27 cellular contexts compared by ENCODE assay signal in genomic region chr1:230102472-230102871, GRCh38. TPM values are rescaled to one million over a fixed set of nuclear protein-coding genes. Genes with fewer than 3 reads are reported as not detected.
A peak's percentile ranks its signal among the peaks of the same experiment; 100 is the strongest.
DNase-seq lines count a peak whose midpoint lies in the region; ATAC-seq and TF ChIP-seq lines count a peak whose summit lies in the region.
"Had no signal": no experiment of that assay in that cellular context is flagged by ENCODE, and none has a peak within 500 bp of the region (broad histone marks: within the 10 kb centered on the region; RNA-seq: fewer than 3 reads in every experiment).

No MANE protein-coding gene starts in this region.

- peaks cover 65% of the 10 kb centered on the region for H3K4me1 Mint-ChIP-seq in activated CD4-positive, alpha-beta T cell treated with anti-CD3 and anti-CD28 coated beads, Interleukin-2, amount 10 ng/mL, durations not matched to agents 24 days and 14 days
- H3K4me1 Mint-ChIP-seq in HFFc6 (ENCODE audit: low read depth), result peaks cover 71% of the 10 kb centered on the region
- peaks cover 63% of the 10 kb centered on the region for H3K4me1 Mint-ChIP-seq in activated T-helper 2 cell treated with anti-CD3 and anti-CD28 coated beads, Interferon-gamma antibody, Interleukin-2, Interleukin-4, amounts not matched to agents 10 μg/mL and 5 μg/mL and 100 μg/mL, durations not matched to agents 14 hours and 24 hours and 36 hours (ENCODE audit: low read depth)

- no peak overlapping the region for H3K4me3 ChIP-seq in psoas muscle
- no peak overlapping the region for H3K4me3 ChIP-seq in upper lobe of right lung
- H3K4me3 ChIP-seq: breast epithelium had no signal

- no peak for DNase-seq in activated CD4-positive, alpha-beta T cell treated with anti-CD3 and anti-CD28 coated beads, Interleukin-2, amount 10 ng/mL, durations not matched to agents 24 days and 14 days
- DNase-seq in activated CD4-positive, alpha-beta T cell treated with anti-CD3 and anti-CD28 coated beads, Interleukin-2, amount 50 U/mL, for 48 hours, result no peak
- DNase-seq in HFFc6 (no peak), psoas muscle (no peak), upper lobe of right lung (no peak)
- DNase-seq in activated T-helper 2 cell treated with anti-CD3 and anti-CD28 coated beads, Interferon-gamma antibody, Interleukin-2, Interleukin-4, amounts not matched to agents 10 μg/mL and 5 μg/mL and 100 μg/mL, durations not matched to agents 14 hours and 24 hours and 36 hours (ENCODE audit: low spot score), result no peak
- DNase-seq: ACHN; activated CD4-positive, alpha-beta T cell treated with anti-CD3 and anti-CD28 coated beads, Interleukin-2, amount 50 U/mL, for 1 hour; CD4-positive, CD25-positive, alpha-beta regulatory T cell; dermis blood vessel endothelial cell; DMS153; foreskin melanocyte; GF-D8; H9; MV-4-11; naive thymus-derived CD4-positive, alpha-beta T cell; NCI-H1930; NCI-H510A treated with DMSO at 0.1 percent for 48 hours; SHP77; stimulated activated CD4-positive, alpha-beta T cell treated with anti-CD3 and anti-CD28 coated beads, Interleukin-2, amount 100 ng/mL, for 24 hours; T-cell had no signal

- peak overlapping the region; percentile 37 for H3K27ac Mint-ChIP-seq in activated CD4-positive, alpha-beta T cell treated with anti-CD3 and anti-CD28 coated beads, Interleukin-2, amount 10 ng/mL, durations not matched to agents 24 days and 14 days
- H3K27ac Mint-ChIP-seq in HFFc6, result peak overlapping the region; percentile 28; the same call in 1 of the 2 replicates
- peak overlapping the region; percentile 38 for H3K27ac Mint-ChIP-seq in activated T-helper 2 cell treated with anti-CD3 and anti-CD28 coated beads, Interferon-gamma antibody, Interleukin-2, Interleukin-4, amounts not matched to agents 10 μg/mL and 5 μg/mL and 100 μg/mL, durations not matched to agents 14 hours and 24 hours and 36 hours
- H3K27ac Mint-ChIP-seq: CD4-positive, CD25-positive, alpha-beta regulatory T cell; memory B cell; T-cell had no signal

- TF ChIP-seq CTCF in HFFc6 (IDR thresholded peaks at IDR 0.05), result no peak
- TF ChIP-seq CTCF in psoas muscle (IDR thresholded peaks at IDR 0.05), result no peak
- no peak for TF ChIP-seq CTCF in upper lobe of right lung (IDR thresholded peaks at IDR 0.05)

- peak overlapping the region; percentile 20 for H3K27ac ChIP-seq in psoas muscle
- H3K27ac ChIP-seq in upper lobe of right lung, result no peak overlapping the region
- H3K27ac ChIP-seq: breast epithelium, HL-60, parathyroid adenoma had no signal

- intact Hi-C loops in activated CD4-positive, alpha-beta T cell treated with anti-CD3 and anti-CD28 coated beads, Interleukin-2, amount 10 ng/mL, durations not matched to agents 24 days and 14 days (cut with micrococcal nuclease), result loop anchor here (5.0 to 10.0 kb wide), 2 partner anchors 172 to 440 kb away; no protein-coding TSS in a partner anchor
- intact Hi-C loops in activated T-helper 2 cell treated with anti-CD3 and anti-CD28 coated beads, Interferon-gamma antibody, Interleukin-2, Interleukin-4, amounts not matched to agents 10 μg/mL and 5 μg/mL and 100 μg/mL, durations not matched to agents 14 hours and 24 hours and 36 hours (cut with micrococcal nuclease), result loop anchor here (2.0 kb wide), 1 partner anchor 26 kb away; no protein-coding TSS in a partner anchor
- intact Hi-C loops in psoas muscle (cut with DNase I), result loop anchor here (5.0 to 10.0 kb wide), 2 partner anchors 70 to 112 kb away; no protein-coding TSS in a partner anchor
- intact Hi-C loops in upper lobe of right lung (cut with DNase I), result no loop called here

- no peaks in the 10 kb centered on the region for H3K9me3 ChIP-seq in psoas muscle
- no peaks in the 10 kb centered on the region for H3K9me3 ChIP-seq in upper lobe of right lung
- H3K9me3 ChIP-seq: breast epithelium had no signal

- no peak for ATAC-seq in psoas muscle
- no peak for ATAC-seq in GM19395 (IDR thresholded peaks at IDR 0.05; ENCODE audit: unreplicated experiment)
- no peak for ATAC-seq in HG02798 (IDR thresholded peaks at IDR 0.05; ENCODE audit: poor library complexity, unreplicated experiment)
- ATAC-seq in upper lobe of right lung, result no peak
- ATAC-seq: naive thymus-derived CD4-positive, alpha-beta T cell; T-cell had no signal

- H3K4me1 ChIP-seq in psoas muscle (peaks cover 74% of the 10 kb centered on the region), upper lobe of right lung (peaks cover 45% of the 10 kb centered on the region)

- H3K36me3 Mint-ChIP-seq in activated CD4-positive, alpha-beta T cell treated with anti-CD3 and anti-CD28 coated beads, Interleukin-2, amount 10 ng/mL, durations not matched to agents 24 days and 14 days (ENCODE audit: low read depth), result peaks cover 10% of the 10 kb centered on the region
- H3K36me3 Mint-ChIP-seq in HFFc6 (ENCODE audit: low read depth), result peaks cover 14% of the 10 kb centered on the region
- peaks cover 5% of the 10 kb centered on the region for H3K36me3 Mint-ChIP-seq in activated T-helper 2 cell treated with anti-CD3 and anti-CD28 coated beads, Interferon-gamma antibody, Interleukin-2, Interleukin-4, amounts not matched to agents 10 μg/mL and 5 μg/mL and 100 μg/mL, durations not matched to agents 14 hours and 24 hours and 36 hours (ENCODE audit: low read depth)

- H3K4me3 Mint-ChIP-seq in activated CD4-positive, alpha-beta T cell treated with anti-CD3 and anti-CD28 coated beads, Interleukin-2, amount 10 ng/mL, durations not matched to agents 24 days and 14 days, result peak overlapping the region; percentile 12
- peak overlapping the region; percentile 17 for H3K4me3 Mint-ChIP-seq in HFFc6
- no peak overlapping the region for H3K4me3 Mint-ChIP-seq in activated T-helper 2 cell treated with anti-CD3 and anti-CD28 coated beads, Interferon-gamma antibody, Interleukin-2, Interleukin-4, amounts not matched to agents 10 μg/mL and 5 μg/mL and 100 μg/mL, durations not matched to agents 14 hours and 24 hours and 36 hours (ENCODE audit: low read depth)
- H3K4me3 Mint-ChIP-seq: H9, memory B cell, T-cell had no signal

- H3K36me3 ChIP-seq in psoas muscle (ENCODE audit: insufficient read depth in 1 of 2, low read depth in 1 of 2), result no peaks in the 10 kb centered on the region
- H3K36me3 ChIP-seq in upper lobe of right lung, result no peaks in the 10 kb centered on the region
- H3K36me3 ChIP-seq: breast epithelium had no signal

- no peaks in the 10 kb centered on the region for H3K27me3 ChIP-seq in psoas muscle (ENCODE audit: insufficient read depth in 3 of 3, low read length in 2 of 3)
- H3K27me3 ChIP-seq in upper lobe of right lung, result no peaks in the 10 kb centered on the region
- H3K27me3 ChIP-seq: breast epithelium had no signal

- whole genome bisulfite sequencing in psoas muscle, 3 donors, result 95 to 99% (median 98%) methylated on average over 4 of the region's 4 CpGs

- no peaks in the 10 kb centered on the region for H3K27me3 Mint-ChIP-seq in activated CD4-positive, alpha-beta T cell treated with anti-CD3 and anti-CD28 coated beads, Interleukin-2, amount 10 ng/mL, durations not matched to agents 24 days and 14 days
- no peaks in the 10 kb centered on the region for H3K27me3 Mint-ChIP-seq in HFFc6 (ENCODE audit: insufficient read depth)
- H3K27me3 Mint-ChIP-seq in activated T-helper 2 cell treated with anti-CD3 and anti-CD28 coated beads, Interferon-gamma antibody, Interleukin-2, Interleukin-4, amounts not matched to agents 10 μg/mL and 5 μg/mL and 100 μg/mL, durations not matched to agents 14 hours and 24 hours and 36 hours (ENCODE audit: low read depth), result no peaks in the 10 kb centered on the region
- H3K27me3 Mint-ChIP-seq: CD4-positive, CD25-positive, alpha-beta regulatory T cell; memory B cell; naive thymus-derived CD4-positive, alpha-beta T cell; T-cell had no signal

- peaks cover 3% of the 10 kb centered on the region for H3K9me3 Mint-ChIP-seq in activated CD4-positive, alpha-beta T cell treated with anti-CD3 and anti-CD28 coated beads, Interleukin-2, amount 10 ng/mL, durations not matched to agents 24 days and 14 days
- no peaks in the 10 kb centered on the region for H3K9me3 Mint-ChIP-seq in HFFc6
- H3K9me3 Mint-ChIP-seq in activated T-helper 2 cell treated with anti-CD3 and anti-CD28 coated beads, Interferon-gamma antibody, Interleukin-2, Interleukin-4, amounts not matched to agents 10 μg/mL and 5 μg/mL and 100 μg/mL, durations not matched to agents 14 hours and 24 hours and 36 hours, result no peaks in the 10 kb centered on the region
- H3K9me3 Mint-ChIP-seq: CD4-positive, CD25-positive, alpha-beta regulatory T cell; H9; T-cell had no signal

RNA-seq across cellular contexts. Expression of gene GALNT2, which starts 35.4 kb away (rescaled TPM):
- total RNA-seq in activated CD4-positive, alpha-beta T cell treated with anti-CD3 and anti-CD28 coated beads, Interleukin-2, amount 10 ng/mL, durations not matched to agents 24 days and 14 days, result 68.5 and 72.4 TPM in 2 replicates
- total RNA-seq in HFFc6 (2021; fragmentation: NEBNext Ultra II Directional; extraction: Animal tissue kit (Norgen Biotek cat#: 25700)), result 100 to 1,000 TPM; 174 to 194 (median 181) TPM
- 58.9 and 59.3 TPM in 2 replicates for total RNA-seq in activated T-helper 2 cell treated with anti-CD3 and anti-CD28 coated beads, Interferon-gamma antibody, Interleukin-2, Interleukin-4, amounts not matched to agents 10 μg/mL and 5 μg/mL and 100 μg/mL, durations not matched to agents 14 hours and 24 hours and 36 hours
- total RNA-seq in psoas muscle (10 to 100 TPM; 49.4 to 88.7 (median 79.6) TPM), upper lobe of right lung (55.1 TPM)
- 10 to 100 TPM; 43.7 to 77.0 (median 63.8) TPM for polyA plus RNA-seq in psoas muscle
